Comparison of ENCODE assay signal across 24 cellular contexts in genomic region chr21:32185726-32186125, GRCh38.
"Had no signal": no experiment of that assay in that cellular context is flagged by ENCODE, and none has a peak within 500 bp of the region (broad histone marks: within the 10 kb centered on the region; RNA-seq: fewer than 3 reads in every experiment).

No MANE protein-coding gene starts in this region.

- H3K27me3 ChIP-seq: adrenal gland, body of pancreas, SJSA1 had no signal

- ATAC-seq: activated CD8-positive, alpha-beta T cell treated with anti-CD3 and anti-CD28 coated beads for 36 hours; activated naive CD4-positive, alpha-beta T cell treated with anti-CD3 and anti-CD28 coated beads, Interleukin-2, amount 50 U/mL, for 72 hours; activated T-cell treated with anti-CD3 and anti-CD28 coated beads, Interleukin-2, amount 50 U/mL, for 72 hours; body of pancreas; Panc1 had no signal

- H3K4me1 ChIP-seq: adrenal gland, body of pancreas, SJSA1 had no signal

- H3K36me3 Mint-ChIP-seq: activated naive CD4-positive, alpha-beta T cell treated with anti-CD3 and anti-CD28 coated beads, Interleukin-2, amount 50 U/mL, for 72 hours had no signal

- H3K9ac ChIP-seq: SK-N-SH had no signal

- DNase-seq: activated CD4-positive, alpha-beta T cell treated with anti-CD3 and anti-CD28 coated beads, Interleukin-2, amount 10 ng/mL, durations not matched to agents 24 days and 14 days; activated CD4-positive, alpha-beta T cell treated with anti-CD3 and anti-CD28 coated beads, Interleukin-2, amount 50 U/mL, for 4 hours; activated CD8-positive, alpha-beta T cell treated with anti-CD3 and anti-CD28 coated beads for 36 hours; activated gamma-delta T cell; activated naive CD4-positive, alpha-beta T cell treated with anti-CD3 and anti-CD28 coated beads for 36 hours; activated T-cell treated with anti-CD3 and anti-CD28 coated beads, Interleukin-2, amount 50 U/mL, for 1 hour; activated T-cell treated with anti-CD3 and anti-CD28 coated beads, Interleukin-2, amount 50 U/mL, for 72 hours; body of pancreas; caudate nucleus; NCI-H1105 treated with DMSO at 0.1 percent for 48 hours; NCI-H1436; NCI-H1930; NCI-H345; NCI-H524 treated with DMSO at 0.1 percent for 48 hours; NCI-H82; SHP77 treated with DMSO at 0.1 percent for 48 hours; SK-N-SH had no signal

- H3K4me1 Mint-ChIP-seq: activated CD4-positive, alpha-beta T cell treated with anti-CD3 and anti-CD28 coated beads, Interleukin-2, amount 10 ng/mL, durations not matched to agents 24 days and 14 days had no signal

- H3K27ac Mint-ChIP-seq: activated CD4-positive, alpha-beta T cell treated with anti-CD3 and anti-CD28 coated beads, Interleukin-2, amount 10 ng/mL, durations not matched to agents 24 days and 14 days; activated CD8-positive, alpha-beta T cell treated with anti-CD3 and anti-CD28 coated beads for 36 hours; activated naive CD4-positive, alpha-beta T cell treated with anti-CD3 and anti-CD28 coated beads for 36 hours; activated naive CD4-positive, alpha-beta T cell treated with anti-CD3 and anti-CD28 coated beads, Interleukin-2, amount 50 U/mL, for 72 hours; activated T-cell treated with anti-CD3 and anti-CD28 coated beads, Interleukin-2, amount 50 U/mL, for 72 hours; activated T-helper 2 cell treated with anti-CD3 and anti-CD28 coated beads, Interferon-gamma antibody, Interleukin-2, Interleukin-4, amounts not matched to agents 10 μg/mL and 5 μg/mL and 100 μg/mL, durations not matched to agents 14 hours and 24 hours and 36 hours; T-helper 1 cell treated with Interleukin-12 subunit alpha and Interleukin-12 subunit beta and Interleukin-4 antibody, amounts not matched to agents 30 μg/mL and 1 μg/mL, for 36 hours; T-helper 2 cell treated with Interferon-gamma antibody and Interleukin-4, amounts not matched to agents 5 μg/mL and 100 μg/mL, for 36 hours had no signal

- H3K27ac ChIP-seq: adrenal gland, body of pancreas, SJSA1 had no signal

- H3K4me3 ChIP-seq: adrenal gland, body of pancreas, SJSA1 had no signal

- H3K9me3 Mint-ChIP-seq: activated CD4-positive, alpha-beta T cell treated with anti-CD3 and anti-CD28 coated beads, Interleukin-2, amount 10 ng/mL, durations not matched to agents 24 days and 14 days; activated CD8-positive, alpha-beta T cell treated with anti-CD3 and anti-CD28 coated beads for 36 hours; activated naive CD4-positive, alpha-beta T cell treated with anti-CD3 and anti-CD28 coated beads for 36 hours; activated naive CD4-positive, alpha-beta T cell treated with anti-CD3 and anti-CD28 coated beads, Interleukin-2, amount 50 U/mL, for 72 hours; activated T-cell treated with anti-CD3 and anti-CD28 coated beads, Interleukin-2, amount 50 U/mL, for 72 hours; activated T-helper 2 cell treated with anti-CD3 and anti-CD28 coated beads, Interferon-gamma antibody, Interleukin-2, Interleukin-4, amounts not matched to agents 10 μg/mL and 5 μg/mL and 100 μg/mL, durations not matched to agents 14 hours and 24 hours and 36 hours; T-helper 1 cell treated with Interleukin-12 subunit alpha and Interleukin-12 subunit beta and Interleukin-4 antibody, amounts not matched to agents 30 μg/mL and 1 μg/mL, for 36 hours; T-helper 2 cell treated with Interferon-gamma antibody and Interleukin-4, amounts not matched to agents 5 μg/mL and 100 μg/mL, for 36 hours had no signal

- H3K27me3 Mint-ChIP-seq: activated CD4-positive, alpha-beta T cell treated with anti-CD3 and anti-CD28 coated beads, Interleukin-2, amount 10 ng/mL, durations not matched to agents 24 days and 14 days had no signal

- H3K4me2 ChIP-seq: SK-N-SH had no signal

- H3K36me3 ChIP-seq: adrenal gland, SJSA1 had no signal

- H3K9me3 ChIP-seq: adrenal gland, body of pancreas, SJSA1, SK-N-SH had no signal

- H3K4me3 Mint-ChIP-seq: activated CD4-positive, alpha-beta T cell treated with anti-CD3 and anti-CD28 coated beads, Interleukin-2, amount 10 ng/mL, durations not matched to agents 24 days and 14 days; activated CD8-positive, alpha-beta T cell treated with anti-CD3 and anti-CD28 coated beads for 36 hours; activated naive CD4-positive, alpha-beta T cell treated with anti-CD3 and anti-CD28 coated beads for 36 hours; activated T-cell treated with anti-CD3 and anti-CD28 coated beads, Interleukin-2, amount 50 U/mL, for 72 hours; T-helper 1 cell treated with Interleukin-12 subunit alpha and Interleukin-12 subunit beta and Interleukin-4 antibody, amounts not matched to agents 30 μg/mL and 1 μg/mL, for 36 hours; T-helper 2 cell treated with Interferon-gamma antibody and Interleukin-4, amounts not matched to agents 5 μg/mL and 100 μg/mL, for 36 hours had no signal
